Comparison of ENCODE assay signal across 8 cellular contexts in genomic region chr4:108168672-108169562, GRCh38. TPM values are rescaled to one million over a fixed set of nuclear protein-coding genes. Genes with fewer than 3 reads are reported as not detected.
DNase-seq lines count a peak whose midpoint lies in the region; ATAC-seq, FAIRE-seq and TF ChIP-seq lines count a peak whose summit lies in the region.

LEF1 (minus strand) TSS chr4:108168932; CDS start chr4:108167767, 1,165 bp downstream.

- TF ChIP-seq CTCF in AG10803 (conservative IDR thresholded peaks at IDR 0.05; ENCODE audit: low read length) (no peak), breast epithelium (IDR thresholded peaks at IDR 0.05) (no peak)

- H3K36me3 ChIP-seq in breast epithelium, result no peaks in the 10 kb centered on the region

- peak; percentile 32 for ATAC-seq in GM19438 (IDR thresholded peaks at IDR 0.05; ENCODE audit: low read depth, unreplicated experiment)

- H3K4me3 ChIP-seq in AG10803 (ENCODE audit: low read length), result peak within 1 kb of the TSS; percentile 59
- H3K4me3 ChIP-seq in breast epithelium, result peak within 1 kb of the TSS; percentile 53 to 76 (median 62)

- H3K9me3 ChIP-seq in breast epithelium, result no peaks in the 10 kb centered on the region

- peaks cover 0 to 81% of the 10 kb centered on the region in 2 donors for H3K27me3 ChIP-seq in breast epithelium

- H3K4me1 ChIP-seq in breast epithelium, result peaks cover 0 to 6% of the 10 kb centered on the region in 2 donors

- no peak for FAIRE-seq in H54 (lab: Jason Lieb, UNC)

- peak within 1 kb of the TSS; percentile 45 to 53 for H3K27ac ChIP-seq in breast epithelium

- peak; percentile 9 for DNase-seq in AG10803 (ENCODE audit: low read depth)
- DNase-seq in HuH-7.5 (ENCODE audit: low spot score), result peak; percentile 44
- peak; percentile 43 for DNase-seq in T1000 (lab: John Stamatoyannopoulos, UW)
- DNase-seq in breast epithelium (ENCODE audit: low spot score in 2 of 2), result peak in 1 of 2 donors; percentile 39
- peak; percentile 28 for DNase-seq in kidney tubule cell (ENCODE audit: low spot score)
- peak; percentile 75 for DNase-seq in stimulated activated CD4-positive, alpha-beta T cell treated with anti-CD3 and anti-CD28 coated beads, Interleukin-4, amount 100 ng/mL, for 24 hours
- DNase-seq in H54 (ENCODE audit: insufficient read length, low spot score), result no peak

- no peak for TF ChIP-seq POLR2A in breast epithelium (IDR thresholded peaks at IDR 0.05)
- no peak for TF ChIP-seq POLR2A in H54 (IDR thresholded peaks at IDR 0.05; ENCODE audit: low read depth, low read length)

- intact Hi-C loops in breast epithelium (cut with DNase I; ENCODE audit: low total_unique reads), result no loop called here

RNA-seq across cellular contexts. Expression of gene LEF1, which starts in this region (rescaled TPM):
- 1 to 10 TPM; 2.6 to 7.6 (median 7.2) TPM for total RNA-seq in breast epithelium
